Comparison of ENCODE assay signal across 22 cellular contexts in genomic region chr2:179243046-179243445, GRCh38. TPM values are rescaled to one million over a fixed set of nuclear protein-coding genes. Genes with fewer than 3 reads are reported as not detected.
DNase-seq lines count a peak whose midpoint lies in the region; ATAC-seq, FAIRE-seq and TF ChIP-seq lines count a peak whose summit lies in the region.
"Had no signal": no experiment of that assay in that cellular context is flagged by ENCODE, and none has a peak within 500 bp of the region (broad histone marks: within the 10 kb centered on the region; RNA-seq: fewer than 3 reads in every experiment).

No MANE protein-coding gene starts in this region.

- peak overlapping the region; percentile 21 for H3K27ac Mint-ChIP-seq in Calu3 (ENCODE audit: unreplicated experiment)
- H3K27ac Mint-ChIP-seq in naive B cell: peak overlapping the region in 4 of 6 donors; percentile 20 to 62 (median 36)

- H3K4me1 ChIP-seq in RWPE2 (ENCODE audit: insufficient read depth, poor library complexity, severe bottlenecking) (peaks cover 24% of the 10 kb centered on the region), right lobe of liver (peaks cover 0 to 4% (median 0%) of the 10 kb centered on the region in 4 donors)
- H3K4me1 ChIP-seq: BE2C had no signal

- FAIRE-seq in GM18507 (lab: Jason Lieb, UNC): peak; percentile 18
- FAIRE-seq: A204.1, D721Med, GM19239, HepG2 had no signal

- H3K9me3 Mint-ChIP-seq in Calu3 (ENCODE audit: low read depth, unreplicated experiment) (peaks cover 4% of the 10 kb centered on the region), naive B cell (peaks cover under 1 to 17% (median 6%) of the 10 kb centered on the region in 7 donors)

- H3K27me3 ChIP-seq in RWPE2 (ENCODE audit: insufficient read depth, poor library complexity, severe bottlenecking) (no peaks in the 10 kb centered on the region), right lobe of liver (no peaks in the 10 kb centered on the region)
- H3K27me3 ChIP-seq: BE2C had no signal

- TF ChIP-seq CTCF in Calu3 (IDR thresholded peaks at IDR 0.05; ENCODE audit: unreplicated experiment) (no peak), RWPE2 (IDR thresholded peaks at IDR 0.05; ENCODE audit: poor library complexity, severe bottlenecking) (no peak), right lobe of liver (IDR thresholded peaks at IDR 0.05) (no peak)

- CTCF ChIA-PET in Calu3 (lab: Charles Lee): interaction anchor here (0.6 kb wide), 1 partner anchor 553 kb away, joined by 3 read pairs; no protein-coding TSS in a partner anchor

- no peak overlapping the region for H3K4me3 ChIP-seq in RWPE2 (ENCODE audit: severe bottlenecking)
- H3K4me3 ChIP-seq in right lobe of liver: no peak overlapping the region
- H3K4me3 ChIP-seq: GM23248, HAP-1 had no signal

- peaks cover 16% of the 10 kb centered on the region for H3K36me3 Mint-ChIP-seq in Calu3 (ENCODE audit: insufficient read depth, unreplicated experiment)
- H3K36me3 Mint-ChIP-seq in naive B cell: peaks cover 12 to 15% of the 10 kb centered on the region in 2 donors

- H3K27ac ChIP-seq in RWPE2 (ENCODE audit: poor library complexity, severe bottlenecking) (peak overlapping the region; percentile 8), right lobe of liver (no peak overlapping the region)
- H3K27ac ChIP-seq: GM23248 had no signal

- no peak for DNase-seq in Calu3
- no peak for DNase-seq in GM18507 (ENCODE audit: extremely low spot score, insufficient read length, low read depth)
- no peak for DNase-seq in RWPE2 (ENCODE audit: low spot score)
- no peak for DNase-seq in naive B cell
- no peak for DNase-seq in right lobe of liver
- DNase-seq in NCI-H187 treated with DMSO at 0.1 percent for 48 hours (lab: John Stamatoyannopoulos, UW): no peak
- DNase-seq: ACHN; BE2C; C1 segment of cervical spinal cord; CD4-positive, CD25-positive, alpha-beta regulatory T cell; CD8-positive, alpha-beta memory T cell; COR-L47; DMS79 treated with DMSO at 0.1 percent for 48 hours; GF-D8; GM23248 had no signal

- no peaks in the 10 kb centered on the region for H3K27me3 Mint-ChIP-seq in Calu3 (ENCODE audit: unreplicated experiment)
- H3K27me3 Mint-ChIP-seq in naive B cell: no peaks in the 10 kb centered on the region
- H3K27me3 Mint-ChIP-seq: CD4-positive, CD25-positive, alpha-beta regulatory T cell; IgD-negative memory B cell had no signal

- intact Hi-C loops in Calu3 (cut with micrococcal nuclease; ENCODE audit: unreplicated experiment) (no loop called here), right lobe of liver (cut with DNase I) (no loop called here)

- H3K9me3 ChIP-seq in RWPE2 (ENCODE audit: severe bottlenecking): peaks cover 2% of the 10 kb centered on the region
- no peaks in the 10 kb centered on the region for H3K9me3 ChIP-seq in right lobe of liver
- H3K9me3 ChIP-seq: BE2C, HAP-1 had no signal

- no TSS peak for BruUV-seq in Calu3 (replicated peaks; lab: Mats Ljungman, UMichigan)

- H3K4me3 Mint-ChIP-seq in Calu3 (ENCODE audit: low read depth, unreplicated experiment) (no peak overlapping the region), naive B cell (peak overlapping the region in 1 of 8 donors; percentile 14)
- H3K4me3 Mint-ChIP-seq: CD4-positive, CD25-positive, alpha-beta regulatory T cell; CD8-positive, alpha-beta memory T cell; IgD-negative memory B cell had no signal

- 80% methylated on average over 1 of the region's 1 CpG for WGBS in right lobe of liver (ENCODE audit: insufficient coverage, low coverage, low lambda C conversion rate, missing lambda C conversion rate)

- no peaks in the 10 kb centered on the region for H3K36me3 ChIP-seq in RWPE2 (ENCODE audit: low read depth)
- H3K36me3 ChIP-seq in right lobe of liver: no peaks in the 10 kb centered on the region
- H3K36me3 ChIP-seq: BE2C, HAP-1 had no signal

- no peak for TF ChIP-seq POLR2A in right lobe of liver (IDR thresholded peaks at IDR 0.05)

- ATAC-seq in RWPE2 (ENCODE audit: low read depth): peak; percentile 33; the same call in 1 of the 3 replicates
- no peak for ATAC-seq in naive B cell (ENCODE audit: low read depth in 2 of 2)
- ATAC-seq in right lobe of liver: no peak
- no peak for ATAC-seq in GM19035 (IDR thresholded peaks at IDR 0.05; ENCODE audit: unreplicated experiment)
- ATAC-seq: HepG2 had no signal

- peaks cover 80% of the 10 kb centered on the region for H3K4me1 Mint-ChIP-seq in Calu3 (ENCODE audit: low read depth, unreplicated experiment)
- peaks cover 43 to 91% (median 68%) of the 10 kb centered on the region in 3 donors for H3K4me1 Mint-ChIP-seq in naive B cell

RNA-seq across cellular contexts. Expression of gene SESTD1, which starts 21.6 kb away (rescaled TPM):
- total RNA-seq in Calu3 (2022) (135 and 145 TPM in 2 replicates), right lobe of liver (10 to 100 TPM in 3 of 6 experiments, 1 to 10 TPM in 3; 5.8 to 27.9 (median 12.8) TPM)
- 10 to 100 TPM; 25.4 to 88.7 (median 66.2) TPM for polyA plus RNA-seq in naive B cell (ENCODE audit: low read depth in 6 of 6)
